ENCODE assay signal across 16 cellular contexts in genomic region chr12:116635487-116635886, GRCh38.
DNase-seq lines count a peak whose midpoint lies in the region; ATAC-seq, FAIRE-seq and TF ChIP-seq lines count a peak whose summit lies in the region.
"Had no signal": no experiment of that assay in that cellular context is flagged by ENCODE, and none has a peak within 500 bp of the region (broad histone marks: within the 10 kb centered on the region; RNA-seq: fewer than 3 reads in every experiment).

No MANE protein-coding gene starts in this region.

- H3K9me3 ChIP-seq in heart right ventricle (no peaks in the 10 kb centered on the region), thymus (ENCODE audit: control insufficient read depth) (no peaks in the 10 kb centered on the region), small intestine (ENCODE audit: control insufficient read depth, low read depth) (no peaks in the 10 kb centered on the region)

- in situ Hi-C loops in GM13976 (cut with MboI; ENCODE audit: low sequenced_read_pairs, unreplicated experiment): no loop called here

- H3K27ac ChIP-seq in heart right ventricle: no peak overlapping the region
- H3K27ac ChIP-seq in thymus (ENCODE audit: low read depth): no peak overlapping the region
- no peak overlapping the region for H3K27ac ChIP-seq in small intestine (ENCODE audit: low read depth in 1 of 2, low read length in 1 of 2)

- TF ChIP-seq CTCF in GM13976 (IDR thresholded peaks at IDR 0.05; ENCODE audit: borderline replicate concordance, control extremely low read depth, extremely low read depth, insufficient read depth, missing control alignments) (no peak), heart right ventricle (IDR thresholded peaks at IDR 0.05) (no peak)

- H3K36me3 ChIP-seq in heart right ventricle (no peaks in the 10 kb centered on the region), thymus (ENCODE audit: control insufficient read depth, insufficient read depth) (no peaks in the 10 kb centered on the region), small intestine (ENCODE audit: control insufficient read depth in 2 of 2, insufficient read depth in 2 of 2, low read length in 2 of 2) (no peaks in the 10 kb centered on the region)

- H3K27me3 ChIP-seq in heart right ventricle (no peaks in the 10 kb centered on the region), thymus (ENCODE audit: control insufficient read depth, insufficient read depth) (no peaks in the 10 kb centered on the region), small intestine (ENCODE audit: control insufficient read depth in 2 of 2, insufficient read depth in 2 of 2, low read length in 2 of 2) (peaks cover 0 to 2% of the 10 kb centered on the region in 2 donors)

- H3K4me3 ChIP-seq in heart right ventricle (no peak overlapping the region), thymus (ENCODE audit: low read length) (peak overlapping the region; percentile 3), small intestine (ENCODE audit: low read depth in 1 of 2, low read length in 2 of 2) (no peak overlapping the region)

- DNase-seq in GM13976 (ENCODE audit: low spot score): peak; percentile 47
- DNase-seq in NOMO-1 treated with dmso at 0.1 percent for 144 hours (lab: John Stamatoyannopoulos, UW; ENCODE audit: unreplicated experiment): peak; percentile 97
- DNase-seq in heart right ventricle: no peak
- no peak for DNase-seq in small intestine
- no peak for DNase-seq in stimulated activated CD8-positive, alpha-beta memory T cell treated with anti-CD3 and anti-CD28 coated beads, Interleukin-4, amount 100 ng/mL, for 48 hours
- DNase-seq: activated CD8-positive, alpha-beta memory T cell treated with anti-CD3 and anti-CD28 coated beads, Interleukin-2, amount 50 U/mL, for 48 hours; C1 segment of cervical spinal cord; NCI-H1105 treated with DMSO at 0.1 percent for 48 hours; NCI-H345; occipital lobe; OCI-M1; stimulated activated CD4-positive, alpha-beta T cell treated with anti-CD3 and anti-CD28 coated beads, Interleukin-12 subunit alpha, Interleukin-12 subunit beta, amount 100 ng/mL, for 4 hours had no signal

- intact Hi-C loops in heart right ventricle (cut with DNase I): no loop called here

- 66 to 74% methylated on average over 9 of the region's 9 CpGs for WGBS in heart right ventricle, 2 donors
- 7% methylated on average over 9 of the region's 9 CpGs for WGBS in thymus
- 56 to 85% (median 73%) methylated on average over 9 of the region's 9 CpGs for WGBS in small intestine, 3 donors

- ATAC-seq in heart right ventricle (peak in 6 of 8 donors; percentile 28 to 67 (median 46)), GM19397 (IDR thresholded peaks at IDR 0.05; ENCODE audit: unreplicated experiment) (no peak)
- ATAC-seq: SK-N-SH treated with all-trans-retinoic acid at 6 μM for 48 hours had no signal

- H3K4me1 ChIP-seq in heart right ventricle (peaks cover 0 to 32% (median 0%) of the 10 kb centered on the region in 9 donors), thymus (ENCODE audit: control insufficient read depth, insufficient read depth, low read length) (peaks cover 11% of the 10 kb centered on the region), small intestine (ENCODE audit: control insufficient read depth in 2 of 2, insufficient read depth in 1 of 2, low read depth in 1 of 2, low read length in 1 of 2) (peaks cover 0 to 2% of the 10 kb centered on the region in 2 donors)

- no peak for FAIRE-seq in small intestine (lab: Jason Lieb, UNC)
- FAIRE-seq: GM18507 had no signal

Comparison
In these comparisons a context has a peak if more than half of its experiments do, and no peak if none do; other contexts are left out.
1. DNase-seq: peak in GM13976 (single experiment) and NOMO-1 treated with dmso at 0.1 percent for 144 hours (single experiment); none in heart right ventricle (0 of 2), small intestine (single experiment) and stimulated activated CD8-positive, alpha-beta memory T cell treated with anti-CD3 and anti-CD28 coated beads, Interleukin-4, amount 100 ng/mL, for 48 hours (single experiment).